12 cellular contexts compared by ENCODE assay signal in genomic region chr13:103282571-103283450, GRCh38.
DNase-seq lines count a peak whose midpoint lies in the region; ATAC-seq and TF ChIP-seq lines count a peak whose summit lies in the region.
"Had no signal": no experiment of that assay in that cellular context is flagged by ENCODE, and none has a peak within 500 bp of the region (broad histone marks: within the 10 kb centered on the region; RNA-seq: fewer than 3 reads in every experiment).

No MANE protein-coding gene starts in this region.

- H3K9me3 ChIP-seq in mesodermal cell (ENCODE audit: control insufficient read depth, low read length) (no peaks in the 10 kb centered on the region), prostate gland (no peaks in the 10 kb centered on the region)
- H3K9me3 ChIP-seq: upper lobe of left lung had no signal

- TF ChIP-seq CTCF in GM10266 (IDR thresholded peaks at IDR 0.05; ENCODE audit: control insufficient read depth, insufficient read depth, low read depth, missing control alignments) = no peak
- no peak for TF ChIP-seq CTCF in prostate gland (IDR thresholded peaks at IDR 0.05)
- TF ChIP-seq CTCF in GM10248 (IDR thresholded peaks at IDR 0.05; ENCODE audit: control extremely low read depth, extremely low read depth, low read depth, missing control alignments) = no peak

- peak overlapping the region; percentile 95 for H3K27ac ChIP-seq in mesodermal cell (ENCODE audit: low read depth, low read length, severe bottlenecking)
- no peak overlapping the region for H3K27ac ChIP-seq in prostate gland
- H3K27ac ChIP-seq: HL-60, upper lobe of left lung had no signal

- H3K27me3 ChIP-seq in prostate gland (replicated peaks; ENCODE audit: insufficient read depth) = no peaks in the 10 kb centered on the region
- H3K27me3 ChIP-seq: upper lobe of left lung had no signal

- CTCF ChIA-PET in GM10248 (lab: Yijun Ruan, JAX) = interaction anchor here (1.1 kb wide), 1 partner anchor 24 kb away, joined by 3 read pairs; no protein-coding TSS in a partner anchor

- H3K4me1 ChIP-seq in mesodermal cell (ENCODE audit: control insufficient read depth, insufficient read depth, low read length, poor library complexity, severe bottlenecking) (peaks cover 15% of the 10 kb centered on the region), prostate gland (replicated peaks) (no peaks in the 10 kb centered on the region)
- H3K4me1 ChIP-seq: upper lobe of left lung had no signal

- intact Hi-C loops in prostate gland (cut with DNase I) = no loop called here

- 57 to 64% methylated on average over 9 of the region's 14 CpGs for WGBS in mesodermal cell (ENCODE audit: insufficient coverage in 2 of 2), 2 experiments
- 45% methylated on average over 14 of the region's 14 CpGs for WGBS in prostate gland

- TF ChIP-seq POLR2A in prostate gland (IDR thresholded peaks at IDR 0.05) = no peak

- H3K4me3 ChIP-seq in mesodermal cell (ENCODE audit: extremely low read depth, insufficient read depth, low read length, poor library complexity, severe bottlenecking) = no peak overlapping the region
- H3K4me3 ChIP-seq in prostate gland = no peak overlapping the region
- H3K4me3 ChIP-seq: upper lobe of left lung had no signal

- ATAC-seq in HG02610 (IDR thresholded peaks at IDR 0.05; ENCODE audit: unreplicated experiment) = peak; percentile 46

- POLR2A ChIA-PET in GM10248 (lab: Yijun Ruan, JAX) = no interaction called here

- H3K36me3 ChIP-seq in mesodermal cell (ENCODE audit: control insufficient read depth, insufficient read depth, low read length) (no peaks in the 10 kb centered on the region), prostate gland (no peaks in the 10 kb centered on the region)
- H3K36me3 ChIP-seq: upper lobe of left lung had no signal

- peak; percentile 22 for DNase-seq in EL
- DNase-seq in astrocyte of the hippocampus (ENCODE audit: low read depth, low spot score) = peak; percentile 90
- DNase-seq in GM10266 (ENCODE audit: extremely low spot score) = no peak
- no peak for DNase-seq in prostate gland (ENCODE audit: low spot score)
- DNase-seq in activated CD4-positive, CD25-positive, alpha-beta regulatory T cell treated with anti-CD3 and anti-CD28 coated beads, Interleukin-2, amount 50 U/mL, for 72 hours = no peak
- DNase-seq in GM10248 (ENCODE audit: extremely low spot score) = no peak
- DNase-seq: activated CD4-positive, CD25-positive, alpha-beta regulatory T cell; NCI-H510A; upper lobe of left lung had no signal

Comparison
In these comparisons a context has a peak if more than half of its experiments do, and no peak if none do; other contexts are left out.
1. DNase-seq: peak in EL (single experiment) and astrocyte of the hippocampus (single experiment); none in GM10266 (single experiment), prostate gland (single experiment), activated CD4-positive, CD25-positive, alpha-beta regulatory T cell treated with anti-CD3 and anti-CD28 coated beads, Interleukin-2, amount 50 U/mL, for 72 hours (single experiment) and GM10248 (single experiment).